In genomic region chr20:39946946-39947345, GRCh38 we compare ENCODE assay signal across 28 cellular contexts.
"Had no signal": no experiment of that assay in that cellular context is flagged by ENCODE, and none has a peak within 500 bp of the region (broad histone marks: within the 10 kb centered on the region; RNA-seq: fewer than 3 reads in every experiment).

No MANE protein-coding gene starts in this region.

- H3K36me3 Mint-ChIP-seq: mesothelial cell of epicardium; natural killer cell; neural progenitor cell; stimulated activated effector memory CD8-positive, alpha-beta T cell treated with anti-CD3 and anti-CD28 coated beads, Interleukin-12 subunit alpha, Interleukin-12 subunit beta, amount 100 ng/mL, for 72 hours had no signal

- H3K4me3 ChIP-seq: hepatocyte, left ventricle myocardium inferior, lung, neural progenitor cell, ovary, prostate gland, sigmoid colon, spleen, suprapubic skin, thoracic aorta, tibial artery, upper lobe of right lung had no signal

- H3K27me3 Mint-ChIP-seq: stimulated activated naive CD8-positive, alpha-beta T cell treated with anti-CD3 and anti-CD28 coated beads, Interleukin-15, Interleukin-2, amounts not matched to agents 100 ng/mL and 50 ng/mL, for 24 hours had no signal

- H3K4me1 Mint-ChIP-seq: mesothelial cell of epicardium; naive B cell; natural killer cell; stimulated activated effector memory CD8-positive, alpha-beta T cell treated with anti-CD3 and anti-CD28 coated beads, Interleukin-12 subunit alpha, Interleukin-12 subunit beta, amount 100 ng/mL, for 72 hours had no signal

- H3K9me3 ChIP-seq: left ventricle myocardium inferior, neutrophil, ovary, prostate gland, sigmoid colon, spleen, suprapubic skin, thoracic aorta, tibial artery, upper lobe of right lung had no signal

- H3K9me3 Mint-ChIP-seq: mesothelial cell of epicardium; nephron progenitor cell; neural progenitor cell; stimulated activated effector memory CD8-positive, alpha-beta T cell treated with anti-CD3 and anti-CD28 coated beads, Interleukin-12 subunit alpha, Interleukin-12 subunit beta, amount 100 ng/mL, for 72 hours; stimulated activated naive CD8-positive, alpha-beta T cell treated with anti-CD3 and anti-CD28 coated beads, Interleukin-15, Interleukin-2, amounts not matched to agents 100 ng/mL and 50 ng/mL, for 24 hours had no signal

- H3K36me3 ChIP-seq: left ventricle myocardium inferior, neural progenitor cell, neutrophil, ovary, prostate gland, sigmoid colon, spleen, suprapubic skin, thoracic aorta, tibial artery, upper lobe of right lung had no signal

- H3K9ac ChIP-seq: neural progenitor cell had no signal

- DNase-seq: islet precursor cell; left ventricle myocardium inferior; mesendoderm; naive B cell; natural killer cell; nephron progenitor cell; occipital lobe; ovary; posterior cingulate gyrus; retina; right cardiac atrium; sigmoid colon; small intestine; spleen; stimulated activated CD4-positive, alpha-beta T cell treated with anti-CD3 and anti-CD28 coated beads, Interleukin-4, amount 100 ng/mL, for 24 hours; stimulated activated naive CD4-positive, alpha-beta T cell; tibial artery; upper lobe of right lung had no signal

- H3K4me3 Mint-ChIP-seq: mesothelial cell of epicardium; naive B cell; natural killer cell; nephron progenitor cell; neural progenitor cell; stimulated activated effector memory CD8-positive, alpha-beta T cell treated with anti-CD3 and anti-CD28 coated beads, Interleukin-12 subunit alpha, Interleukin-12 subunit beta, amount 100 ng/mL, for 72 hours; stimulated activated naive CD8-positive, alpha-beta T cell treated with anti-CD3 and anti-CD28 coated beads, Interleukin-15, Interleukin-2, amounts not matched to agents 100 ng/mL and 50 ng/mL, for 24 hours had no signal

- H3K27me3 ChIP-seq: hepatocyte, neural progenitor cell, neutrophil, ovary, sigmoid colon, suprapubic skin, tibial artery, upper lobe of right lung had no signal

- H3K27ac ChIP-seq: hepatocyte, left ventricle myocardium inferior, neural progenitor cell, neutrophil, ovary, prostate gland, sigmoid colon, spleen, suprapubic skin, thoracic aorta, tibial artery, upper lobe of right lung had no signal

- H3K4me1 ChIP-seq: left ventricle myocardium inferior, prostate gland, sigmoid colon, spleen, suprapubic skin, tibial artery, upper lobe of right lung had no signal

- H3K27ac Mint-ChIP-seq: mesothelial cell of epicardium; naive B cell; natural killer cell; nephron progenitor cell; neural progenitor cell; stimulated activated effector memory CD8-positive, alpha-beta T cell treated with anti-CD3 and anti-CD28 coated beads, Interleukin-12 subunit alpha, Interleukin-12 subunit beta, amount 100 ng/mL, for 72 hours; stimulated activated naive CD8-positive, alpha-beta T cell treated with anti-CD3 and anti-CD28 coated beads, Interleukin-15, Interleukin-2, amounts not matched to agents 100 ng/mL and 50 ng/mL, for 24 hours had no signal
